1 cellular context compared by ENCODE assay signal in the genomic region with DNA sequence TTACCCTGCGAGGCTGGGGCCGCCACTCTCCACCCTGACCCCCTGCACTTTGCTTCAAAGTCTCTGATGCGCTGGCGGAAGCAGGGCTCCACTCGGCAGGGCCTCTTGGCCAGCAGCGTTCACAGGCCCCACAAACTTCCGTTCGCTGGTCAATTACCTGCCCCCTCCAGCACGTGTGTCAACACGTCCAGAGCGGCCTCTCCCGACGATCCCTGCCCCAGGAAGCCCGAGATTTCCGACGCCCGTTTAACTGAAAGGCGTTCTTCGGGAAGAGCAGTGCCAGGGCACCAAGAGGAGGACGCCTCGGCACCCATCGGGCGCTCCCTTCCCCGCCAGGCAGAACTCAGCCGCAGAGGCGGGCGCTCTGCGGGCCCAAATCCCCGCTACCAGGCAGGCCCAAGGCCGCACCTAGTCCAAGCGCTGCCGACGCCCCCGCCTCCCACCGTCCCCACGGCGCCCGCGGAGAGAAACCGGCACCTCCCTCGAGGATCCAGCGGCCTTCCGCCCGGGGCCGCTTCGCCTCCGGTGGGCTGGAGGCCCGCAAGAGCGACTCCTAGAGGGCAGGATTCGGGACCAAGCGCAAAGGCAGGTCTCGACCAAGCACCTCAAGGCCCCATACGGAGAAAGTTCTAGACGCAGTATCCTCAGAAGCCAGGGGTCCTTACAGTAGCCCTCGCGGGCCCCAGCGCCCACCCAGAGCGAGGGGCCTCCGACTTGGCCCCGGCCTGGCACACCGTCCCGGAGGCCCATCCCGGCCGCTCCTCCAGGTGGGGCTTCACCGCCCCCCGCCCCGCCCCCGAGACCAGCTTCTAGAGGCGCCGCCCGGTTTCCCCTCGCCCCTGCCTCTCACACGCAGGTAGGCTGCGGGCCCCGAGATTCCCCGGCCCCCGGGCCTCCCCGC.
TF ChIP-seq lines count a peak whose summit lies in the region.

No MANE protein-coding gene starts in this region.

TF ChIP-seq in endothelial cell of umbilical vein, 7 proteins besides CTCF, POLR2A, EP300 and RAD21:
- TF ChIP-seq MYC (IDR thresholded peaks at IDR 0.05; ENCODE audit: low read depth, low read length) (peak; percentile 19), POLR2AphosphoS5 (IDR thresholded peaks at IDR 0.05; ENCODE audit: insufficient read depth, low read depth, low read length) (no peak)
